29 cellular contexts compared by ENCODE assay signal in genomic region chr14:68033533-68033932, GRCh38.
"Had no signal": no experiment of that assay in that cellular context is flagged by ENCODE, and none has a peak within 500 bp of the region (broad histone marks: within the 10 kb centered on the region; RNA-seq: fewer than 3 reads in every experiment).

No MANE protein-coding gene starts in this region.

- H3K9me3 ChIP-seq: lower lobe of right lung, mucosa of descending colon, neutrophil, ovary, upper lobe of left lung had no signal

- H3K4me3 ChIP-seq: ascending aorta, heart left ventricle, lower lobe of right lung, mucosa of descending colon, ovary, sigmoid colon, upper lobe of left lung had no signal

- H3K4me1 ChIP-seq: lower lobe of right lung, upper lobe of left lung had no signal

- H3K27ac ChIP-seq: brain microvascular endothelial cell, lower lobe of right lung, neutrophil, upper lobe of left lung, WERI-Rb-1 had no signal

- H3K36me3 ChIP-seq: ascending aorta, brain microvascular endothelial cell, heart left ventricle, lower lobe of right lung, neutrophil, ovary, sigmoid colon, upper lobe of left lung, WERI-Rb-1 had no signal

- DNase-seq: activated CD4-positive, alpha-beta T cell treated with anti-CD3 and anti-CD28 coated beads for 48 hours; activated CD4-positive, alpha-beta T cell treated with anti-CD3 and anti-CD28 coated beads, Interleukin-2, amount 50 U/mL, for 48 hours; activated CD8-positive, alpha-beta memory T cell treated with anti-CD3 and anti-CD28 coated beads for 24 hours; activated effector memory CD4-positive, alpha-beta T cell treated with anti-CD3 and anti-CD28 coated beads, Interleukin-2, amount 50 U/mL, for 16 hours; activated naive CD4-positive, alpha-beta T cell treated with anti-CD3 and anti-CD28 coated beads for 36 hours; activated naive CD8-positive, alpha-beta T cell treated with anti-CD3 and anti-CD28 coated beads, Interleukin-2, amount 10 ng/mL, durations not matched to agents 7 days and 5 days; brain microvascular endothelial cell; cortex of kidney; effector memory CD8-positive, alpha-beta T cell; heart left ventricle; hypothalamus; immature natural killer cell; kidney; lower lobe of right lung; mesendoderm; mucosa of descending colon; ovary; retina; sigmoid colon; small intestine; stimulated activated CD4-positive, alpha-beta T cell treated with anti-CD3 and anti-CD28 coated beads, Interleukin-4, amount 100 ng/mL, for 24 hours; T-helper 1 cell; upper lobe of left lung; WERI-Rb-1 had no signal

- ATAC-seq: activated CD4-positive, CD25-positive, alpha-beta regulatory T cell treated with anti-CD3 and anti-CD28 coated beads, Interleukin-2, amount 50 U/mL, for 24 hours; effector memory CD8-positive, alpha-beta T cell; lower lobe of right lung; mucosa of descending colon; natural killer cell treated with Interleukin-12 subunit alpha and Interleukin-12 subunit beta and Interleukin-15 and Interleukin-18, amount 100 ng/mL, for 72 hours; stimulated activated effector memory CD8-positive, alpha-beta T cell treated with anti-CD3 and anti-CD28 coated beads, Interleukin-12 subunit alpha, Interleukin-12 subunit beta, amount 100 ng/mL, for 72 hours had no signal

- H3K27me3 ChIP-seq: ascending aorta, brain microvascular endothelial cell, heart left ventricle, neutrophil, ovary, sigmoid colon, upper lobe of left lung had no signal

- FAIRE-seq: small intestine had no signal
